19 cellular contexts compared by ENCODE assay signal in genomic region chr2:78682781-78683180, GRCh38.
DNase-seq lines count a peak whose midpoint lies in the region; ATAC-seq, FAIRE-seq and TF ChIP-seq lines count a peak whose summit lies in the region.
"Had no signal": no experiment of that assay in that cellular context is flagged by ENCODE, and none has a peak within 500 bp of the region (broad histone marks: within the 10 kb centered on the region; RNA-seq: fewer than 3 reads in every experiment).

No MANE protein-coding gene starts in this region.

- H3K36me3 Mint-ChIP-seq in astrocyte (ENCODE audit: low read depth, unreplicated experiment) (no peaks in the 10 kb centered on the region), endothelial cell (ENCODE audit: low read depth, unreplicated experiment) (no peaks in the 10 kb centered on the region)
- no peaks in the 10 kb centered on the region for H3K36me3 Mint-ChIP-seq in activated CD8-positive, alpha-beta T cell treated with anti-CD3 and anti-CD28 coated beads, Interleukin-2, amount 10 ng/mL, durations not matched to agents 7 days and 5 days (ENCODE audit: low read depth)
- H3K36me3 Mint-ChIP-seq: CD14-positive monocyte; CD8-positive, alpha-beta T cell had no signal

- no peaks in the 10 kb centered on the region for H3K36me3 ChIP-seq in astrocyte (ENCODE audit: insufficient read depth, low read length)

- no peak for TF ChIP-seq POLR2A in GM12891 (IDR thresholded peaks at IDR 0.05; ENCODE audit: low read depth, low read length)

- TF ChIP-seq CTCF in astrocyte (IDR thresholded peaks at IDR 0.05; ENCODE audit: insufficient read depth, low read depth, low read length) (no peak), retinal pigment epithelial cell (conservative IDR thresholded peaks at IDR 0.05; ENCODE audit: low read depth, low read length) (no peak), endothelial cell (IDR thresholded peaks at IDR 0.05; ENCODE audit: unreplicated experiment) (no peak)

- H3K4me3 ChIP-seq in astrocyte (ENCODE audit: insufficient read depth, low read depth, low read length) (no peak overlapping the region), retinal pigment epithelial cell (ENCODE audit: low read length) (no peak overlapping the region)
- H3K4me3 ChIP-seq: GM23338 had no signal

- H3K4me3 Mint-ChIP-seq in astrocyte (ENCODE audit: unreplicated experiment): no peak overlapping the region
- H3K4me3 Mint-ChIP-seq in endothelial cell (ENCODE audit: unreplicated experiment): no peak overlapping the region
- no peak overlapping the region for H3K4me3 Mint-ChIP-seq in activated CD8-positive, alpha-beta T cell treated with anti-CD3 and anti-CD28 coated beads, Interleukin-2, amount 10 ng/mL, durations not matched to agents 7 days and 5 days
- H3K4me3 Mint-ChIP-seq: CD14-positive monocyte; CD8-positive, alpha-beta T cell; GM23338; H9 had no signal

- no peaks in the 10 kb centered on the region for H3K27me3 Mint-ChIP-seq in astrocyte (ENCODE audit: low read depth, unreplicated experiment)
- no peaks in the 10 kb centered on the region for H3K27me3 Mint-ChIP-seq in endothelial cell (ENCODE audit: unreplicated experiment)
- no peaks in the 10 kb centered on the region for H3K27me3 Mint-ChIP-seq in activated CD8-positive, alpha-beta T cell treated with anti-CD3 and anti-CD28 coated beads, Interleukin-2, amount 10 ng/mL, durations not matched to agents 7 days and 5 days (ENCODE audit: low read depth)

- H4K20me1 ChIP-seq in astrocyte (ENCODE audit: insufficient read depth, low read length): no peaks in the 10 kb centered on the region

- no peaks in the 10 kb centered on the region for H3K79me2 ChIP-seq in astrocyte (ENCODE audit: insufficient read depth, low read length)

- no peak for FAIRE-seq in astrocyte (lab: Jason Lieb, UNC)
- no peak for FAIRE-seq in GM12891 (lab: Jason Lieb, UNC)
- FAIRE-seq: D721Med, HepG2, HTR-8/SVneo had no signal

- CTCF ChIA-PET in activated CD8-positive, alpha-beta T cell treated with anti-CD3 and anti-CD28 coated beads, Interleukin-2, amount 10 ng/mL, durations not matched to agents 7 days and 5 days (lab: Charles Lee): no interaction called here

- no peak overlapping the region for H3K27ac ChIP-seq in astrocyte (ENCODE audit: low read depth, low read length)

- DNase-seq in HT1080 (ENCODE audit: low read depth) (peak; percentile 62), astrocyte (ENCODE audit: low read depth) (no peak), iris pigment epithelial cell (ENCODE audit: low read depth) (peak; percentile 13), retinal pigment epithelial cell (ENCODE audit: low read depth) (peak; percentile 5), GM12891 (ENCODE audit: insufficient read length, low spot score) (no peak), endothelial cell (ENCODE audit: low spot score) (no peak), 8988T (no peak)
- DNase-seq in activated CD8-positive, alpha-beta T cell treated with anti-CD3 and anti-CD28 coated beads, Interleukin-2, amount 10 ng/mL, durations not matched to agents 7 days and 5 days: no peak
- DNase-seq: CD8-positive, alpha-beta T cell; COR-L47; DMS153; DMS79 treated with DMSO at 0.1 percent for 48 hours; GDM1; H9 had no signal

- no peaks in the 10 kb centered on the region for H3K4me1 ChIP-seq in astrocyte (ENCODE audit: insufficient read depth, low read length)

- H3K4me1 Mint-ChIP-seq in astrocyte (ENCODE audit: low read depth, unreplicated experiment) (peaks cover 14% of the 10 kb centered on the region), endothelial cell (ENCODE audit: unreplicated experiment) (no peaks in the 10 kb centered on the region)
- H3K4me1 Mint-ChIP-seq in activated CD8-positive, alpha-beta T cell treated with anti-CD3 and anti-CD28 coated beads, Interleukin-2, amount 10 ng/mL, durations not matched to agents 7 days and 5 days (ENCODE audit: low read depth): no peaks in the 10 kb centered on the region
- H3K4me1 Mint-ChIP-seq: CD14-positive monocyte, GM23338, H9 had no signal

- H3K27ac Mint-ChIP-seq in astrocyte (ENCODE audit: unreplicated experiment) (peak overlapping the region; percentile 78), endothelial cell (ENCODE audit: unreplicated experiment) (no peak overlapping the region)
- H3K27ac Mint-ChIP-seq in activated CD8-positive, alpha-beta T cell treated with anti-CD3 and anti-CD28 coated beads, Interleukin-2, amount 10 ng/mL, durations not matched to agents 7 days and 5 days: no peak overlapping the region
- H3K27ac Mint-ChIP-seq: CD14-positive monocyte; CD8-positive, alpha-beta T cell; GM23338; H9 had no signal

- no peak overlapping the region for H2AFZ ChIP-seq in astrocyte (ENCODE audit: low read depth, low read length)
- H2AFZ ChIP-seq: GM23338 had no signal

- H3K9me3 Mint-ChIP-seq in astrocyte (ENCODE audit: unreplicated experiment) (peaks cover 8% of the 10 kb centered on the region), endothelial cell (ENCODE audit: unreplicated experiment) (no peaks in the 10 kb centered on the region)
- H3K9me3 Mint-ChIP-seq in activated CD8-positive, alpha-beta T cell treated with anti-CD3 and anti-CD28 coated beads, Interleukin-2, amount 10 ng/mL, durations not matched to agents 7 days and 5 days (ENCODE audit: insufficient read depth): peaks cover 20% of the 10 kb centered on the region

- POLR2A ChIA-PET in activated CD8-positive, alpha-beta T cell treated with anti-CD3 and anti-CD28 coated beads, Interleukin-2, amount 10 ng/mL, durations not matched to agents 7 days and 5 days (lab: Charles Lee): no interaction called here

- H3K9ac ChIP-seq in astrocyte (ENCODE audit: low read length): no peak overlapping the region

- no peaks in the 10 kb centered on the region for H3K27me3 ChIP-seq in astrocyte (ENCODE audit: insufficient read depth, low read length)

- ATAC-seq in activated CD8-positive, alpha-beta T cell treated with anti-CD3 and anti-CD28 coated beads, Interleukin-2, amount 10 ng/mL, durations not matched to agents 7 days and 5 days: no peak
- ATAC-seq: CD8-positive, alpha-beta T cell; GM23338; HepG2 had no signal

- no peaks in the 10 kb centered on the region for H3K9me3 ChIP-seq in astrocyte (ENCODE audit: insufficient read depth, low read depth, low read length)

- H3K4me2 ChIP-seq in astrocyte (ENCODE audit: low read length): no peak overlapping the region
- H3K4me2 ChIP-seq: GM23338 had no signal

TF ChIP-seq in GM12891, 5 proteins besides CTCF, POLR2A, EP300 and RAD21:
- TF ChIP-seq POU2F2 (IDR thresholded peaks at IDR 0.05; ENCODE audit: low read depth, low read length) (no peak), TAF1 (IDR thresholded peaks at IDR 0.05; ENCODE audit: low read depth, low read length) (no peak), SPI1 (IDR thresholded peaks at IDR 0.05; ENCODE audit: low read depth, low read length) (no peak), PAX5 (IDR thresholded peaks at IDR 0.05; ENCODE audit: insufficient read depth, low read length, severe bottlenecking) (no peak), POLR2AphosphoS5 (IDR thresholded peaks at IDR 0.05; ENCODE audit: low read depth, low read length) (no peak)

Comparison
In these comparisons a context has a peak if more than half of its experiments do, and no peak if none do; other contexts are left out.
1. DNase-seq: peak in HT1080 (single experiment), iris pigment epithelial cell (single experiment) and retinal pigment epithelial cell (single experiment); none in astrocyte (single experiment), GM12891 (single experiment), endothelial cell (single experiment), activated CD8-positive, alpha-beta T cell treated with anti-CD3 and anti-CD28 coated beads, Interleukin-2, amount 10 ng/mL, durations not matched to agents 7 days and 5 days (single experiment) and 8988T (single experiment).